Comparison of ENCODE assay signal across 8 cellular contexts in the genomic region with DNA sequence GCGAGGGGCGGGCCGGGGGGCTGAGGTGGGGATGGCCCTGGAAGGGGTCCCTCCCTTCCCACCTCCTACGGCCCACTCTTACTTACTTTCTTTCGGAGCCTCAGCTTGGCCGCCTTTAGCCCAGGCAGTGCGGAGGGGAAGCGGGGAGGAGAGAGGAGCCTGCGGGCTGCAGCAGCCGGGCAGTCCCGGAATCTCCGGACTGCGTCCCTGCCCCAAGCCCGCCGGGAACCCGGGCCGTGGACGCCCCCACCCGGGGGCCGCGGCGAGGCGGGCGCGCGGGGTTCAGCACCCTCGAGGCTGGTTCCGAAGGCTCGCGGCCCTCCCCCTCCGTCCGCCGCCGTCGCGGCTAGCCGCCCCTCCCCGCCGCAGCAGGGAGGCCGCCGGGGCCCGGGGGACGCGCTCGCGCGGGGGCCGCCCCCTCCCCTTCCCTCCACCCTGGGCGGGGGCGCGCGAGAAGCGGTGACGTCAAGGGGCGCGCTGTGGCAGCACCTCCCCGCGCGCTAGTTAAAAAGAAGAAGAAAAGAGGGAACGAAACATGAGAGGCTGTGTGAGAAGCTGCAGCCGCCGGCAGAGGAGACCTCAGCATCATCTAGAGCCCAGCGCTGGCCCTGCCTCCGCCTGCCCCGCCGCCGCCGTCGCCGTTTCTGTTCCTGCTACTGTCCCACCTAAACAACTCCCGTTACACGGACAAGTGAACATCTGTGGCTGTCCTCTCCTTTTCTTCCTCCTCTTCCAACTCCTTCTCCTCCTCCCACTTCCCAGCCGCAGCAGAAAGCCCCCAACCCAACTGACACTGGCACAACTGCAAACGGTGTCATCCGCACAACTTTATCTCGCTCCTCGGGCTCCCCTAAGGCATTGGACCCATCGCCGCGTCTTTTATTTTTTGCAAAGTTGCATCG. TPM values are rescaled to one million over a fixed set of nuclear protein-coding genes. Genes with fewer than 3 reads are reported as not detected.
DNase-seq lines count a peak whose midpoint lies in the region; ATAC-seq and TF ChIP-seq lines count a peak whose summit lies in the region.

A gene with protein sequence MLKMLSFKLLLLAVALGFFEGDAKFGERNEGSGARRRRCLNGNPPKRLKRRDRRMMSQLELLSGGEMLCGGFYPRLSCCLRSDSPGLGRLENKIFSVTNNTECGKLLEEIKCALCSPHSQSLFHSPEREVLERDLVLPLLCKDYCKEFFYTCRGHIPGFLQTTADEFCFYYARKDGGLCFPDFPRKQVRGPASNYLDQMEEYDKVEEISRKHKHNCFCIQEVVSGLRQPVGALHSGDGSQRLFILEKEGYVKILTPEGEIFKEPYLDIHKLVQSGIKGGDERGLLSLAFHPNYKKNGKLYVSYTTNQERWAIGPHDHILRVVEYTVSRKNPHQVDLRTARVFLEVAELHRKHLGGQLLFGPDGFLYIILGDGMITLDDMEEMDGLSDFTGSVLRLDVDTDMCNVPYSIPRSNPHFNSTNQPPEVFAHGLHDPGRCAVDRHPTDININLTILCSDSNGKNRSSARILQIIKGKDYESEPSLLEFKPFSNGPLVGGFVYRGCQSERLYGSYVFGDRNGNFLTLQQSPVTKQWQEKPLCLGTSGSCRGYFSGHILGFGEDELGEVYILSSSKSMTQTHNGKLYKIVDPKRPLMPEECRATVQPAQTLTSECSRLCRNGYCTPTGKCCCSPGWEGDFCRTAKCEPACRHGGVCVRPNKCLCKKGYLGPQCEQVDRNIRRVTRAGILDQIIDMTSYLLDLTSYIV (plus strand): TSS at position 536 of the 902 bp plus-strand sequence. CDS start 520 bp downstream, outside the sequence.

- H3K27me3 ChIP-seq in HUES48 (ENCODE audit: control insufficient read depth, insufficient read depth, low read length) (peaks cover 71% of the 10 kb centered on the region), thyroid gland (peaks cover 6% of the 10 kb centered on the region)

- peak within 1 kb of the TSS; percentile 87 for H3K4me3 Mint-ChIP-seq in mesothelial cell of epicardium

- H3K9me3 ChIP-seq in HUES48 (ENCODE audit: control insufficient read depth, insufficient read depth, low read length) (no peaks in the 10 kb centered on the region), thyroid gland (no peaks in the 10 kb centered on the region)

- peaks cover 31% of the 10 kb centered on the region for H3K4me1 Mint-ChIP-seq in mesothelial cell of epicardium

- peak; percentile 70 for DNase-seq in Right ventricle myocardium inferior (ENCODE audit: missing footprints)
- DNase-seq in cardiac septum (ENCODE audit: low spot score): no peak
- DNase-seq in activated CD4-positive, alpha-beta T cell treated with anti-CD3 and anti-CD28 coated beads, Interleukin-2, amount 50 U/mL, for 48 hours: peak; percentile 3 to 10
- DNase-seq in mesothelial cell of epicardium (ENCODE audit: low spot score in 2 of 2, unreplicated experiment in 2 of 2): peak; percentile 47 to 76
- DNase-seq in thyroid gland: peak in 1 of 2 donors; percentile 17

- peak within 1 kb of the TSS; percentile 30; the same call in 1 of the 2 replicates for H3K9ac ChIP-seq in HUES48 (ENCODE audit: low read depth, low read length)

- no peak for TF ChIP-seq POLR2A in thyroid gland (IDR thresholded peaks at IDR 0.05)

- peak; percentile 73 for ATAC-seq in Right ventricle myocardium inferior
- ATAC-seq in esophagus mucosa: peak; percentile 26
- ATAC-seq in GM21737 (IDR thresholded peaks at IDR 0.05; ENCODE audit: unreplicated experiment): no peak

- H3K27ac ChIP-seq in HUES48 (ENCODE audit: low read depth, low read length): no peak within 1 kb of the TSS
- H3K27ac ChIP-seq in thyroid gland: no peak within 1 kb of the TSS

- 1% methylated on average over 26 to 57 of the region's 81 CpGs for WGBS in thyroid gland, 2 donors

- H3K36me3 Mint-ChIP-seq in mesothelial cell of epicardium: no peaks in the 10 kb centered on the region

- intact Hi-C loops in Right ventricle myocardium inferior (cut with DNase I) (no loop called here), cardiac septum (cut with DNase I) (no loop called here), thyroid gland (cut with DNase I) (no loop called here)

- TF ChIP-seq CTCF in mesothelial cell of epicardium (IDR thresholded peaks at IDR 0.05; ENCODE audit: unreplicated experiment) (no peak), thyroid gland (IDR thresholded peaks at IDR 0.05) (no peak)

- H3K27me3 Mint-ChIP-seq in mesothelial cell of epicardium (ENCODE audit: low read depth): peaks cover 35% of the 10 kb centered on the region

- peaks cover 43% of the 10 kb centered on the region for H3K4me1 ChIP-seq in HUES48 (ENCODE audit: control insufficient read depth, insufficient read depth, low read length)
- H3K4me1 ChIP-seq in thyroid gland: peaks cover 5 to 19% of the 10 kb centered on the region in 2 donors

- H3K36me3 ChIP-seq in HUES48 (ENCODE audit: control insufficient read depth, insufficient read depth, low read length) (no peaks in the 10 kb centered on the region), thyroid gland (no peaks in the 10 kb centered on the region)

- no peaks in the 10 kb centered on the region for H3K9me3 Mint-ChIP-seq in mesothelial cell of epicardium

- peak within 1 kb of the TSS; percentile 61 for H3K4me3 ChIP-seq in HUES48 (ENCODE audit: low read depth, low read length)
- peak within 1 kb of the TSS in 2 of 3 donors; percentile 10 to 21 for H3K4me3 ChIP-seq in thyroid gland (replicated peaks in 1 of 3)

- peak within 1 kb of the TSS; percentile 67 for H3K27ac Mint-ChIP-seq in mesothelial cell of epicardium

RNA-seq across cellular contexts. Expression of the gene that starts here (rescaled TPM):
- total RNA-seq in Right ventricle myocardium inferior (not detected), cardiac septum (0.30 TPM), esophagus mucosa (not detected), mesothelial cell of epicardium (3.5 to 4.0 TPM (median 3.5 TPM) in 3 replicates), thyroid gland (under 1 TPM; 0.33 to 0.81 (median 0.47) TPM)

Comparison
In these comparisons a context has a peak if more than half of its experiments do, and no peak if none do; other contexts are left out.
1. Peak in DNase-seq and ATAC-seq in Right ventricle myocardium inferior; RNA of the gene not detected or under 1 TPM.
2. Peak in ATAC-seq in esophagus mucosa; RNA of the gene not detected or under 1 TPM.